In genomic region chr1:234699795-234700665, GRCh38 we compare ENCODE assay signal across 9 cellular contexts.
A peak's percentile ranks its signal among the peaks of the same experiment; 100 is the strongest.
DNase-seq lines count a peak whose midpoint lies in the region; ATAC-seq and TF ChIP-seq lines count a peak whose summit lies in the region.
"Had no signal": no experiment of that assay in that cellular context is flagged by ENCODE, and none has a peak within 500 bp of the region (broad histone marks: within the 10 kb centered on the region; RNA-seq: fewer than 3 reads in every experiment).

No MANE protein-coding gene starts in this region.

- H3K36me3 Mint-ChIP-seq in stimulated activated memory B cell treated with anti-CD40 and anti-IgM and Interleukin-4, amounts not matched to agents 10 μg/mL and 1 μg/mL and 100 μg/mL, for 72 hours: no peaks in the 10 kb centered on the region

- DNase-seq in CD1c-positive myeloid dendritic cell (ENCODE audit: extremely low spot score) (peak; percentile 57), right atrium auricular region (ENCODE audit: low spot score) (peak; percentile 77), NOMO-1 treated with DMSO at 0.1 percent for 48 hours (lab: John Stamatoyannopoulos, UW; ENCODE audit: unreplicated experiment) (no peak), globus pallidus (ENCODE audit: low spot score) (no peak)

- H3K36me3 ChIP-seq in right atrium auricular region: no peaks in the 10 kb centered on the region

- H3K9me3 Mint-ChIP-seq in stimulated activated memory B cell treated with anti-CD40 and anti-IgM and Interleukin-4, amounts not matched to agents 10 μg/mL and 1 μg/mL and 100 μg/mL, for 72 hours: no peaks in the 10 kb centered on the region

- no peak overlapping the region for H3K4me3 Mint-ChIP-seq in stimulated activated memory B cell treated with anti-CD40 and anti-IgM and Interleukin-4, amounts not matched to agents 10 μg/mL and 1 μg/mL and 100 μg/mL, for 72 hours

- H3K4me3 ChIP-seq in right atrium auricular region: no peak overlapping the region
- H3K4me3 ChIP-seq: dorsolateral prefrontal cortex had no signal

- H3K9me3 ChIP-seq in right atrium auricular region: no peaks in the 10 kb centered on the region

- peaks cover 0 to 23% of the 10 kb centered on the region in 2 donors for H3K4me1 ChIP-seq in right atrium auricular region

- no peak for TF ChIP-seq CTCF in right atrium auricular region (IDR thresholded peaks at IDR 0.05)

- peaks cover 34% of the 10 kb centered on the region for H3K4me1 Mint-ChIP-seq in stimulated activated memory B cell treated with anti-CD40 and anti-IgM and Interleukin-4, amounts not matched to agents 10 μg/mL and 1 μg/mL and 100 μg/mL, for 72 hours

- H3K27me3 ChIP-seq in right atrium auricular region: no peaks in the 10 kb centered on the region
- H3K27me3 ChIP-seq: dorsolateral prefrontal cortex had no signal

- ATAC-seq in GM18873 (IDR thresholded peaks at IDR 0.05; ENCODE audit: low FRiP score, unreplicated experiment): peak; percentile 61
- peak; percentile 55 for ATAC-seq in HG02973 (IDR thresholded peaks at IDR 0.05; ENCODE audit: unreplicated experiment)
- ATAC-seq in SK-N-SH treated with all-trans-retinoic acid at 6 μM for 48 hours: peak; percentile 92
- peak; percentile 82 for ATAC-seq in stimulated activated memory B cell treated with anti-CD40 and anti-IgM and Interleukin-4, amounts not matched to agents 10 μg/mL and 1 μg/mL and 100 μg/mL, for 72 hours

- peak overlapping the region; percentile 62 to 79 for H3K27ac ChIP-seq in right atrium auricular region

- peak overlapping the region; percentile 56 for H3K27ac Mint-ChIP-seq in stimulated activated memory B cell treated with anti-CD40 and anti-IgM and Interleukin-4, amounts not matched to agents 10 μg/mL and 1 μg/mL and 100 μg/mL, for 72 hours

- H3K27me3 Mint-ChIP-seq in stimulated activated memory B cell treated with anti-CD40 and anti-IgM and Interleukin-4, amounts not matched to agents 10 μg/mL and 1 μg/mL and 100 μg/mL, for 72 hours: no peaks in the 10 kb centered on the region

TF ChIP-seq in SK-N-SH treated with all-trans-retinoic acid at 6 μM for 48 hours, 23 proteins besides CTCF, POLR2A, EP300 and RAD21:
- peak; percentile 90 for TF ChIP-seq ZC3H10 (CRISPR knock-in tag; IDR thresholded peaks at IDR 0.05)
- TF ChIP-seq TOX (CRISPR knock-in tag; IDR thresholded peaks at IDR 0.05; ENCODE audit: borderline replicate concordance): peak; percentile 87
- no peak for TF ChIP-seq GLIS3 (CRISPR knock-in tag; IDR thresholded peaks at IDR 0.05)
- TF ChIP-seq ARNTL (CRISPR knock-in tag; IDR thresholded peaks at IDR 0.05; ENCODE audit: borderline replicate concordance, low read depth): no peak
- no peak for TF ChIP-seq PPARA (CRISPR knock-in tag; IDR thresholded peaks at IDR 0.05; ENCODE audit: borderline replicate concordance)
- TF ChIP-seq BACH2 (CRISPR knock-in tag; IDR thresholded peaks at IDR 0.05; ENCODE audit: borderline replicate concordance): no peak
- TF ChIP-seq, protein P1, sequence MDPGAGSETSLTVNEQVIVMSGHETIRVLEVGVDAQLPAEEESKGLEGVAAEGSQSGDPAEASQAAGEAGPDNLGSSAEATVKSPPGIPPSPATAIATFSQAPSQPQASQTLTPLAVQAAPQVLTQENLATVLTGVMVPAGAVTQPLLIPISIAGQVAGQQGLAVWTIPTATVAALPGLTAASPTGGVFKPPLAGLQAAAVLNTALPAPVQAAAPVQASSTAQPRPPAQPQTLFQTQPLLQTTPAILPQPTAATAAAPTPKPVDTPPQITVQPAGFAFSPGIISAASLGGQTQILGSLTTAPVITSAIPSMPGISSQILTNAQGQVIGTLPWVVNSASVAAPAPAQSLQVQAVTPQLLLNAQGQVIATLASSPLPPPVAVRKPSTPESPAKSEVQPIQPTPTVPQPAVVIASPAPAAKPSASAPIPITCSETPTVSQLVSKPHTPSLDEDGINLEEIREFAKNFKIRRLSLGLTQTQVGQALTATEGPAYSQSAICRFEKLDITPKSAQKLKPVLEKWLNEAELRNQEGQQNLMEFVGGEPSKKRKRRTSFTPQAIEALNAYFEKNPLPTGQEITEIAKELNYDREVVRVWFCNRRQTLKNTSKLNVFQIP (CRISPR knock-in tag; IDR thresholded peaks at IDR 0.05; ENCODE audit: borderline replicate concordance, low read depth): peak; percentile 60; the same call in 1 of the 2 replicates
- TF ChIP-seq, protein P2, sequence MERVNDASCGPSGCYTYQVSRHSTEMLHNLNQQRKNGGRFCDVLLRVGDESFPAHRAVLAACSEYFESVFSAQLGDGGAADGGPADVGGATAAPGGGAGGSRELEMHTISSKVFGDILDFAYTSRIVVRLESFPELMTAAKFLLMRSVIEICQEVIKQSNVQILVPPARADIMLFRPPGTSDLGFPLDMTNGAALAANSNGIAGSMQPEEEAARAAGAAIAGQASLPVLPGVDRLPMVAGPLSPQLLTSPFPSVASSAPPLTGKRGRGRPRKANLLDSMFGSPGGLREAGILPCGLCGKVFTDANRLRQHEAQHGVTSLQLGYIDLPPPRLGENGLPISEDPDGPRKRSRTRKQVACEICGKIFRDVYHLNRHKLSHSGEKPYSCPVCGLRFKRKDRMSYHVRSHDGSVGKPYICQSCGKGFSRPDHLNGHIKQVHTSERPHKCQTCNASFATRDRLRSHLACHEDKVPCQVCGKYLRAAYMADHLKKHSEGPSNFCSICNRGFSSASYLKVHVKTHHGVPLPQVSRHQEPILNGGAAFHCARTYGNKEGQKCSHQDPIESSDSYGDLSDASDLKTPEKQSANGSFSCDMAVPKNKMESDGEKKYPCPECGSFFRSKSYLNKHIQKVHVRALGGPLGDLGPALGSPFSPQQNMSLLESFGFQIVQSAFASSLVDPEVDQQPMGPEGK (CRISPR knock-in tag; IDR thresholded peaks at IDR 0.05; ENCODE audit: borderline replicate concordance): no peak
- TF ChIP-seq SNAI2 (CRISPR knock-in tag; IDR thresholded peaks at IDR 0.05): no peak

Comparison
In these comparisons a context has a peak if more than half of its experiments do, and no peak if none do; other contexts are left out.
1. DNase-seq: peak in CD1c-positive myeloid dendritic cell (single experiment) and right atrium auricular region (single experiment); none in NOMO-1 treated with DMSO at 0.1 percent for 48 hours (single experiment) and globus pallidus (single experiment).
2. Peak in every context shown above with its lines, with median percentiles within 50 percentile points of each other: ATAC-seq.